Comparison of ENCODE assay signal across 1 cellular context in genomic region chr4:110292994-110293744, GRCh38.
TF ChIP-seq lines count a peak whose summit lies in the region.

No MANE protein-coding gene starts in this region.

TF ChIP-seq in IMR-90, 13 proteins besides CTCF, POLR2A, EP300 and RAD21 (continued from another document):
- no peak for TF ChIP-seq ELK1 (IDR thresholded peaks at IDR 0.05; ENCODE audit: borderline replicate concordance, low read depth, low read length)
- no peak for TF ChIP-seq MAZ (IDR thresholded peaks at IDR 0.05; ENCODE audit: borderline replicate concordance, low read depth, low read length)
- no peak for TF ChIP-seq CEBPB (IDR thresholded peaks at IDR 0.05; ENCODE audit: low read depth, low read length)
- no peak for TF ChIP-seq NFE2L2 (IDR thresholded peaks at IDR 0.05; ENCODE audit: low read depth, low read length)
- no peak for TF ChIP-seq MAFK (IDR thresholded peaks at IDR 0.05; ENCODE audit: low read depth, low read length)
- no peak for TF ChIP-seq FOS (IDR thresholded peaks at IDR 0.05; ENCODE audit: low read depth, low read length)
- no peak for TF ChIP-seq MXI1 (IDR thresholded peaks at IDR 0.05; ENCODE audit: borderline replicate concordance, low read depth, low read length)
